ENCODE assay signal across 9 cellular contexts in the genomic region with DNA sequence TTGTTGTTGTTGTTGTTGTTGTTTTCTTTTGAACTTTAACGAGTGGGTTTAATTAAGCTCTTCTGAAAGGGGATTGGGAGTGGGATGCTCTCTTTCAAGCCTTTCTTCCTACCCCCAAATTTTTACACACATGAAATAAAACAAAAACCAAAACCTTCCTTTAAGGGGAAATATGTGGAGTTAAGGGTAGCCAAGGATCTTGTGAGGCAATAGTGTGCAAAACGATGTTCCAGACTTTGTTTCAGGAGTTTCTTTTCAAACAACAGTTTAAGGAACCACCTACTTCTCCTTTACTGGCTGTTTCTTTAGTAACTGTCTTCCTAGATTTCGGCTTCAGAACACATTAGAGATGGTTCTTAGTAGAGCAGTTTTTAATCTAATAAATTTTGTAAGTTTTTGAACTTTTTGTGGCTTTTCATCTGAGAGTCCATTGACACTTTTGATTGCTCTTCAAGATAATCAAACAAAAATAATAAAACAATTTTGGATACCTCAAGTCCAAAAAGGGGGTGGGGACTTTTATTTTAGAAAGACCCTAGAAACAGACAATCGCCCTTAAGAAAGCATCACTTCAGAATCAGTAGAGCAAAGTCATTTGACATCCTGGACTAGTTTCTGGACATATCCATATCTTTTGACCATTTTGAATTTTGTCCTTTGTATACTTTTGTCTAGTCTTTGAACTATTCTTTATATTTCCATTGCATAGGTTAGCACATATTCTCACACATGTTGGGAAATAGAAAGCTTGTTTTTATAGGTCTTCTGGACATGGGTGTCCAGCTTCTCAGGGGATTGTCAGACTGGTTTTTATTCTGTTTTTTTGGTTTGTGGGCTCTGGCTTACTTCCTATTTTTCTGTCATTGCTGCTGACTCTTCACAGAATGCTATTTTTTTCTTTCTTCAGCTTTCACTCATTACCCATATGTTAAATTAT. TPM values are rescaled to one million over a fixed set of nuclear protein-coding genes. Genes with fewer than 3 reads are reported as not detected.
DNase-seq lines count a peak whose midpoint lies in the region; ATAC-seq and TF ChIP-seq lines count a peak whose summit lies in the region.
"Had no signal": no experiment of that assay in that cellular context is flagged by ENCODE, and none has a peak within 500 bp of the region (broad histone marks: within the 10 kb centered on the region; RNA-seq: fewer than 3 reads in every experiment).

No MANE protein-coding gene starts in this region.

- intact Hi-C loops in MCF 10A (cut with micrococcal nuclease) (loop anchor here (10.0 kb wide), 3 partner anchors 367 to 647 kb away; no protein-coding TSS in a partner anchor), sciatic nerve (cut with DNase I) (no loop called here)

- H3K27ac Mint-ChIP-seq in MCF 10A (ENCODE audit: low read depth, unreplicated experiment): no peak overlapping the region

- peaks cover 6% of the 10 kb centered on the region for H3K9me3 ChIP-seq in BLaER1

- peaks cover 41% of the 10 kb centered on the region for H3K4me1 ChIP-seq in BLaER1

- peaks cover 20% of the 10 kb centered on the region for H3K4me1 Mint-ChIP-seq in MCF 10A (ENCODE audit: insufficient read depth, unreplicated experiment)

- H3K4me2 ChIP-seq in BLaER1: peak overlapping the region; percentile 71

- peaks cover 83% of the 10 kb centered on the region for H4K20me1 ChIP-seq in BLaER1

- TF ChIP-seq CTCF in MCF 10A (IDR thresholded peaks at IDR 0.05; ENCODE audit: unreplicated experiment): no peak

- POLR2A ChIA-PET in MCF 10A (lab: Yijun Ruan, JAX): interaction anchor here (0.7 to 0.9 kb wide), 2 partner anchors 129 to 279 kb away, joined by 3 to 5 read pairs; a partner anchor contains a TSS

- no peak overlapping the region for H3K4me3 ChIP-seq in BLaER1
- H3K4me3 ChIP-seq: cardiac muscle cell had no signal

- peaks cover 13% of the 10 kb centered on the region; the same call in 1 of the 2 replicates for H3K36me3 ChIP-seq in BLaER1
- H3K36me3 ChIP-seq: cardiac muscle cell had no signal

- peaks cover 3% of the 10 kb centered on the region for H3K9me3 Mint-ChIP-seq in MCF 10A (ENCODE audit: unreplicated experiment)

- peaks cover 6% of the 10 kb centered on the region for H3K36me3 Mint-ChIP-seq in MCF 10A (ENCODE audit: insufficient read depth, unreplicated experiment)

- CTCF ChIA-PET in MCF 10A (lab: Yijun Ruan, JAX): interaction anchor here (0.6 to 1.3 kb wide), 7 partner anchors 15 to 1642 kb away, joined by 3 to 6 read pairs (median 3); no protein-coding TSS in a partner anchor

- no peak overlapping the region for H3K9ac ChIP-seq in BLaER1

- no peak overlapping the region for H3K4me3 Mint-ChIP-seq in MCF 10A (ENCODE audit: unreplicated experiment)

- peak; percentile 36 for ATAC-seq in GM19397 (IDR thresholded peaks at IDR 0.05; ENCODE audit: unreplicated experiment)
- peak; percentile 46 for ATAC-seq in HG03457 (IDR thresholded peaks at IDR 0.05; ENCODE audit: unreplicated experiment)
- ATAC-seq in sciatic nerve: peak; percentile 30

- DNase-seq in MCF 10A (ENCODE audit: unreplicated experiment) (peak; percentile 6), sciatic nerve (ENCODE audit: low spot score) (no peak), AG08395 (ENCODE audit: low spot score) (no peak), AG20443 (ENCODE audit: low spot score) (no peak), DMS 273 (lab: John Stamatoyannopoulos, UW; ENCODE audit: unreplicated experiment) (no peak)

- no peaks in the 10 kb centered on the region for H3K27me3 ChIP-seq in BLaER1
- H3K27me3 ChIP-seq: cardiac muscle cell had no signal

- peak overlapping the region; percentile 35; the same call in 1 of the 2 replicates for H3K27ac ChIP-seq in BLaER1
- H3K27ac ChIP-seq: cardiac muscle cell had no signal

- BruUV-seq in MCF 10A (replicated peaks; lab: Mats Ljungman, UMichigan): no TSS peak

- H3K27me3 Mint-ChIP-seq in MCF 10A (ENCODE audit: insufficient read depth, unreplicated experiment): no peaks in the 10 kb centered on the region

RNA-seq across cellular contexts. Expression of a gene that starts 6.0 kb away (rescaled TPM):
- total RNA-seq in MCF 10A (2022) (5.8 and 7.5 TPM in 2 replicates), sciatic nerve (20.5 TPM)
